Comparison of ENCODE assay signal across 8 cellular contexts in the genomic region with DNA sequence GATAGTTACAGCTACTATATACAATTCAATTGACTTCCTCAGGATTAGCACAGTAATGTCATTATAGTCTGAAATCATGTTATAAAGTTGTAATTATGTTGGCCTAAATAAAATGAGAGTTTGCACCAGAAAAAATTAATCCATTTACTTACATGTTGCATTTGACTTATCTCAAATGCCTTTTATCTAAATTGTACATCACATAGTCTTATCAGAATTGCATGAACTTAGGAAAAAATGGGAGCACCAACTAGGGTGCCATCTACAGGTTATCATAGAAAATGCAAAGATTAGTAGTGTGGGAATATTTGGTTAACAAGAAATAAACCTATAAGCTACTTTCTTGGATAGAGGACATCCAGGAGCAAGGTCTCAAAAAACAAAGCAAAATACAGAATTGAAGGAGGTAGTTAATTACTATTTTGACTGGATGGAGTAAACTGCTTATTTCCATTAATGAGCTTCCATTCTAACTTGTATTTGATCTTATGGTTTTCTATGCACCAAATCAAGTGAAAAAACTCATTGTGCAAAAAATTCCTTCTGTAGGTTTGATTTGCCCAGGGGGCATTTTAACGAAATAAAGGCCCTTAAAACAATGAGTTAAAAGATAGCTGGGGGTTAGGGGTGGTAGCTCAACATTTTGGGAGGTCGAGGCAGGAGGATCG.
DNase-seq lines count a peak whose midpoint lies in the region; ATAC-seq, FAIRE-seq and TF ChIP-seq lines count a peak whose summit lies in the region.

No MANE protein-coding gene starts in this region.

- no peaks in the 10 kb centered on the region for H3K9me3 ChIP-seq in astrocyte (ENCODE audit: insufficient read depth, low read depth, low read length)
- H3K9me3 ChIP-seq in mesenchymal stem cell (ENCODE audit: control insufficient read depth, low read length) = peaks cover 22% of the 10 kb centered on the region

- H3K4me1 Mint-ChIP-seq in astrocyte (ENCODE audit: low read depth, unreplicated experiment) = no peaks in the 10 kb centered on the region

- H2BK120ac ChIP-seq in mesenchymal stem cell (ENCODE audit: low read depth, low read length) = no peak overlapping the region

- 14% methylated on average over 1 of the region's 3 CpGs for WGBS in mesenchymal stem cell

- DNase-seq in DMS53 (lab: John Stamatoyannopoulos, UW) = peak; percentile 70
- DNase-seq in LNCaP clone FGC (ENCODE audit: low read depth) = no peak
- no peak for DNase-seq in astrocyte (ENCODE audit: low read depth)
- DNase-seq in mesenchymal stem cell = peak; percentile 24
- DNase-seq in DMS114 treated with DMSO at 0.1 percent for 48 hours (lab: John Stamatoyannopoulos, UW; ENCODE audit: unreplicated experiment) = no peak
- no peak for DNase-seq in erythroblast (lab: John Stamatoyannopoulos, UW)

- no peak overlapping the region for H3K27ac Mint-ChIP-seq in astrocyte (ENCODE audit: unreplicated experiment)

- no peak overlapping the region for H3K18ac ChIP-seq in mesenchymal stem cell (ENCODE audit: low read depth in 1 of 2, low read length in 2 of 2)

- no peak overlapping the region for H3K4me2 ChIP-seq in astrocyte (ENCODE audit: low read length)
- H3K4me2 ChIP-seq in mesenchymal stem cell (ENCODE audit: low read length, poor library complexity, severe bottlenecking) = no peak overlapping the region

- no peak overlapping the region for H3K4me3 ChIP-seq in LNCaP clone FGC (ENCODE audit: low read depth, low read length)
- no peak overlapping the region for H3K4me3 ChIP-seq in astrocyte (ENCODE audit: insufficient read depth, low read depth, low read length)
- no peak overlapping the region for H3K4me3 ChIP-seq in mesenchymal stem cell (ENCODE audit: insufficient read depth in 1 of 2, low read depth in 1 of 2, low read length in 2 of 2)

- no peak overlapping the region for H3K14ac ChIP-seq in mesenchymal stem cell (ENCODE audit: low read length in 2 of 2)

- no peak overlapping the region for H2AK5ac ChIP-seq in mesenchymal stem cell (ENCODE audit: low read length, severe bottlenecking)

- H4K91ac ChIP-seq in mesenchymal stem cell (ENCODE audit: low read length) = no peak overlapping the region

- no peak for TF ChIP-seq POLR2A in erythroblast (IDR thresholded peaks at IDR 0.05; ENCODE audit: low read length)

- H3K36me3 Mint-ChIP-seq in astrocyte (ENCODE audit: low read depth, unreplicated experiment) = peaks cover 1% of the 10 kb centered on the region

- H3K23ac ChIP-seq in mesenchymal stem cell (ENCODE audit: low read length in 2 of 2) = no peak overlapping the region

- no peak overlapping the region for H2BK12ac ChIP-seq in mesenchymal stem cell (ENCODE audit: low read length in 2 of 2)

- ATAC-seq in HG03280 (IDR thresholded peaks at IDR 0.05; ENCODE audit: unreplicated experiment) (no peak), GM19035 (IDR thresholded peaks at IDR 0.05; ENCODE audit: unreplicated experiment) (no peak)

- H3K9ac ChIP-seq in astrocyte (ENCODE audit: low read length) = no peak overlapping the region
- H3K9ac ChIP-seq in mesenchymal stem cell (ENCODE audit: low read length) = no peak overlapping the region

- H3K27me3 ChIP-seq in astrocyte (ENCODE audit: insufficient read depth, low read length) (no peaks in the 10 kb centered on the region), mesenchymal stem cell (ENCODE audit: control insufficient read depth in 1 of 2, insufficient read depth in 1 of 2, low read length in 2 of 2) (peaks cover 7 to 22% of the 10 kb centered on the region in 2 experiments)

- no peak overlapping the region for H4K8ac ChIP-seq in mesenchymal stem cell (ENCODE audit: low read length)

- no peak overlapping the region for H2AFZ ChIP-seq in astrocyte (ENCODE audit: low read depth, low read length)
- no peak overlapping the region for H2AFZ ChIP-seq in mesenchymal stem cell (ENCODE audit: low read depth, low read length)

- H3K4me3 Mint-ChIP-seq in astrocyte (ENCODE audit: unreplicated experiment) = no peak overlapping the region

- no peak overlapping the region for H3K4ac ChIP-seq in mesenchymal stem cell (ENCODE audit: low read depth in 1 of 2, low read length in 2 of 2)

- TF ChIP-seq CTCF in LNCaP clone FGC (IDR thresholded peaks at IDR 0.05; ENCODE audit: control insufficient read depth, extremely low read depth, insufficient read depth) (peak; percentile 64), astrocyte (IDR thresholded peaks at IDR 0.05; ENCODE audit: insufficient read depth, low read depth, low read length) (peak; percentile 45)

- H3K9me3 Mint-ChIP-seq in astrocyte (ENCODE audit: unreplicated experiment) = peaks cover 7% of the 10 kb centered on the region

- H2BK15ac ChIP-seq in mesenchymal stem cell (ENCODE audit: low read depth, poor library complexity, severe bottlenecking) = no peak overlapping the region

- FAIRE-seq in astrocyte (lab: Jason Lieb, UNC) = no peak

- H3K36me3 ChIP-seq in astrocyte (ENCODE audit: insufficient read depth, low read length) (no peaks in the 10 kb centered on the region), mesenchymal stem cell (ENCODE audit: control insufficient read depth in 1 of 2, insufficient read depth in 2 of 2, low read depth in 1 of 2, low read length in 2 of 2) (no peaks in the 10 kb centered on the region)

- no peak overlapping the region for H2BK5ac ChIP-seq in mesenchymal stem cell (ENCODE audit: low read depth, low read length, poor library complexity, severe bottlenecking)

- no peaks in the 10 kb centered on the region for H4K20me1 ChIP-seq in astrocyte (ENCODE audit: insufficient read depth, low read length)

- H3K27me3 Mint-ChIP-seq in astrocyte (ENCODE audit: low read depth, unreplicated experiment) = peaks cover 6% of the 10 kb centered on the region

- no peak overlapping the region for H3K27ac ChIP-seq in astrocyte (ENCODE audit: low read depth, low read length)
- H3K27ac ChIP-seq in mesenchymal stem cell (ENCODE audit: low read length, poor library complexity, severe bottlenecking) = no peak overlapping the region

- no peaks in the 10 kb centered on the region for H3K4me1 ChIP-seq in astrocyte (ENCODE audit: insufficient read depth, low read length)
- H3K4me1 ChIP-seq in mesenchymal stem cell (ENCODE audit: control insufficient read depth, insufficient read depth, low read depth, low read length) = no peaks in the 10 kb centered on the region

- no peaks in the 10 kb centered on the region for H3K79me2 ChIP-seq in astrocyte (ENCODE audit: insufficient read depth, low read length)

- H3K79me1 ChIP-seq in mesenchymal stem cell (replicated peaks; ENCODE audit: low read length, poor library complexity, severe bottlenecking) = no peaks in the 10 kb centered on the region

Comparison
In these comparisons a context has a peak if more than half of its experiments do, and no peak if none do; other contexts are left out.
1. DNase-seq: peak in DMS53 (single experiment) and mesenchymal stem cell (single experiment); none in LNCaP clone FGC (single experiment), astrocyte (single experiment), DMS114 treated with DMSO at 0.1 percent for 48 hours (single experiment) and erythroblast (0 of 2).